ENCODE assay signal across 33 cellular contexts in the genomic region with DNA sequence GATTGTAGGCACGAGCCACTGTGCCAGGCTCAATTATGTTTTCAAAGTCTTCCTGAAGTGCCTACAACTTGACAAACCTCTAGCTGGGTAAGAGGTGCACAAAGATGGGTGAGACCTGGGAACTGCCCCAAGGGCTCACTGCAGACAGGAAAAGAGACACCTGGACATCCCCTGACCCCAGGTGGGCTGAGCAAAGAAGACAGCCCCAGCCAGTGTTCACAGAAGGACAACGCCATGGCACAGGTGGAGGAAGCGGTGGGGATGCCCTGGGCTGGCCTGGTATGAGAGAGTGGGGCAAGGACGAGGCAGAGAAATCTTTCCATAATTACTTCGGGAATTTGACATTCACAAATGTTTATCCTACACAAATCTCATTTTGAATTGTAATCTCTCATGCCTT.
"Had no signal": no experiment of that assay in that cellular context is flagged by ENCODE, and none has a peak within 500 bp of the region (broad histone marks: within the 10 kb centered on the region; RNA-seq: fewer than 3 reads in every experiment).

No MANE protein-coding gene starts in this region.

- H3K36me3 ChIP-seq: MG63 had no signal

- H3K9me3 ChIP-seq: MG63 had no signal

- H3K4me3 ChIP-seq: MG63 had no signal

- H3K9ac ChIP-seq: KMS-11 had no signal

- H3K4me2 ChIP-seq: KMS-11 had no signal

- DNase-seq: Karpas-422, Kasumi-1, KG1, MG63, MM.1S, NCI-H1048, NCI-H1092, NCI-H1092 treated with DMSO at 0.1 percent for 48 hours, NCI-H1105, NCI-H1105 treated with DMSO at 0.1 percent for 48 hours, NCI-H1417, NCI-H1417 treated with DMSO at 0.1 percent for 48 hours, NCI-H1436, NCI-H1436 treated with DMSO at 0.1 percent for 48 hours, NCI-H146, NCI-H1694, NCI-H1694 treated with DMSO at 0.1 percent for 48 hours, NCI-H187, NCI-H187 treated with DMSO at 0.1 percent for 48 hours, NCI-H1930, NCI-H2029, NCI-H2029 treated with DMSO at 0.1 percent for 48 hours, NCI-H2081, NCI-H2081 treated with DMSO at 0.1 percent for 48 hours, NCI-H2107, NCI-H2171, NCI-H2171 treated with DMSO at 0.1 percent for 48 hours, NCI-H226, NCI-H345, NCI-H446, NCI-H446 treated with DMSO at 0.1 percent for 48 hours, NCI-H510A had no signal

- H3K27ac ChIP-seq: KMS-11 had no signal

- H3K27me3 ChIP-seq: MG63 had no signal
